ENCODE assay signal across 8 cellular contexts in genomic region chr20:3795511-3796468, GRCh38.
DNase-seq lines count a peak whose midpoint lies in the region; ATAC-seq and TF ChIP-seq lines count a peak whose summit lies in the region.

CDC25B (plus strand) TSS chr20:3796310; CDS start chr20:3796532, 222 bp downstream.

- DNase-seq in AG09319 (ENCODE audit: extremely low read depth, low read depth) (peak; percentile 83), NCI-H446 (lab: John Stamatoyannopoulos, UW) (peak; percentile 83 to 93), caudate nucleus (lab: John Stamatoyannopoulos, UW) (peak; percentile 66 to 97 (median 92)), islet precursor cell (peak; percentile 96)
- DNase-seq in activated CD4-positive, CD25-positive, alpha-beta regulatory T cell (lab: John Stamatoyannopoulos, UW): peak; percentile 62 to 82 (median 78)
- DNase-seq in stimulated activated CD4-positive, alpha-beta T cell treated with anti-CD3 and anti-CD28 coated beads, Interleukin-15, amount 100 ng/mL, for 1 hour (ENCODE audit: low read depth in 1 of 2, low spot score in 1 of 2): peak; percentile 78 to 82

- ATAC-seq in GM19035 (IDR thresholded peaks at IDR 0.05; ENCODE audit: unreplicated experiment) (peak; percentile 77), HG03354 (IDR thresholded peaks at IDR 0.05; ENCODE audit: poor library complexity, severe bottlenecking, unreplicated experiment) (peak; percentile 66)

- peak within 1 kb of the TSS; percentile 99 for H3K27ac ChIP-seq in caudate nucleus (ENCODE audit: low read depth, low read length)

- peak; percentile 20 for TF ChIP-seq CTCF in AG09319 (IDR thresholded peaks at IDR 0.05; ENCODE audit: low read depth, low read length)

Comparison
In these comparisons a context has a peak if more than half of its experiments do, and no peak if none do; other contexts are left out.
1. Peak in every context shown above with its lines: DNase-seq, ATAC-seq and H3K27ac ChIP-seq.